ENCODE assay signal across 1 cellular context in genomic region chr7:98303906-98304305, GRCh38.
TF ChIP-seq lines count a peak whose summit lies in the region.

No MANE protein-coding gene starts in this region.

TF ChIP-seq in WTC11, 78 proteins besides CTCF, POLR2A, EP300 and RAD21 (continued from another document):
- no peak for TF ChIP-seq PREB (CRISPR knock-in tag; IDR thresholded peaks at IDR 0.05; ENCODE audit: borderline replicate concordance)
- no peak for TF ChIP-seq RELA (CRISPR knock-in tag; IDR thresholded peaks at IDR 0.05; ENCODE audit: borderline replicate concordance)
- no peak for TF ChIP-seq FOXP4 (CRISPR knock-in tag; IDR thresholded peaks at IDR 0.05)
- TF ChIP-seq NR2C2 (CRISPR knock-in tag; IDR thresholded peaks at IDR 0.05) = no peak
- TF ChIP-seq JAZF1 (CRISPR knock-in tag; IDR thresholded peaks at IDR 0.05) = no peak
- TF ChIP-seq ZNF416 (CRISPR knock-in tag; IDR thresholded peaks at IDR 0.05) = no peak
- no peak for TF ChIP-seq AR (CRISPR knock-in tag; IDR thresholded peaks at IDR 0.05)
- no peak for TF ChIP-seq CBFB (CRISPR knock-in tag; IDR thresholded peaks at IDR 0.05; ENCODE audit: low read depth)
- no peak for TF ChIP-seq ZNF281 (CRISPR knock-in tag; IDR thresholded peaks at IDR 0.05)
TF ChIP-seq in WTC11: peak in this region for 0.
